In genomic region chr20:11869641-11870040, GRCh38 we compare ENCODE assay signal across 20 cellular contexts. TPM values are rescaled to one million over a fixed set of nuclear protein-coding genes. Genes with fewer than 3 reads are reported as not detected.
A peak's percentile ranks its signal among the peaks of the same experiment; 100 is the strongest.
DNase-seq lines count a peak whose midpoint lies in the region; ATAC-seq, FAIRE-seq and TF ChIP-seq lines count a peak whose summit lies in the region.
"Had no signal": no experiment of that assay in that cellular context is flagged by ENCODE, and none has a peak within 500 bp of the region (broad histone marks: within the 10 kb centered on the region; RNA-seq: fewer than 3 reads in every experiment).

No MANE protein-coding gene starts in this region.

- H3K4me3 ChIP-seq in bronchial epithelial cell (ENCODE audit: low read depth, low read length) (no peak overlapping the region), right atrium auricular region (no peak overlapping the region)
- H3K4me3 ChIP-seq: A549, GM23248, HAP-1 had no signal

- H3K9me3 Mint-ChIP-seq in neural crest cell = no peaks in the 10 kb centered on the region
- H3K9me3 Mint-ChIP-seq: CD4-positive, alpha-beta T cell had no signal

- no peak for ATAC-seq in GM19452 (IDR thresholded peaks at IDR 0.05; ENCODE audit: unreplicated experiment)
- ATAC-seq: A549, HepG2 had no signal

- H3K4me1 ChIP-seq in right atrium auricular region = no peaks in the 10 kb centered on the region
- H3K4me1 ChIP-seq: A549 had no signal

- no peak overlapping the region for H3K4me3 Mint-ChIP-seq in neural crest cell
- H3K4me3 Mint-ChIP-seq: CD4-positive, alpha-beta T cell; IgD-negative memory B cell had no signal

- TF ChIP-seq RAD21 in Ishikawa (IDR thresholded peaks at IDR 0.05; ENCODE audit: low read depth) = no peak

- H3K36me3 ChIP-seq in bronchial epithelial cell (ENCODE audit: control insufficient read depth, insufficient read depth, low read length) = no peaks in the 10 kb centered on the region
- H3K36me3 ChIP-seq in right atrium auricular region = no peaks in the 10 kb centered on the region
- H3K36me3 ChIP-seq: HAP-1 had no signal

- no peaks in the 10 kb centered on the region for H3K36me3 Mint-ChIP-seq in neural crest cell (ENCODE audit: low read depth)
- H3K36me3 Mint-ChIP-seq: IgD-negative memory B cell had no signal

- DNase-seq in bronchial epithelial cell (ENCODE audit: low read depth) (peak; percentile 63), neural crest cell (ENCODE audit: low read depth, low spot score) (no peak), NAMALWA (ENCODE audit: low spot score) (no peak), right atrium auricular region (ENCODE audit: low spot score) (no peak)
- DNase-seq: AML-193; CD4-positive, alpha-beta T cell; DMS153; DND-41; EL; GM23248 had no signal

- FAIRE-seq in bronchial epithelial cell (lab: Jason Lieb, UNC) = no peak
- FAIRE-seq: A549, G401.6, GM12891, GM19239, HepG2 had no signal

- peak overlapping the region; percentile 72 for H3K27ac Mint-ChIP-seq in neural crest cell (ENCODE audit: unreplicated experiment)
- H3K27ac Mint-ChIP-seq: CD4-positive, alpha-beta T cell; IgD-negative memory B cell had no signal

- no peak for TF ChIP-seq CTCF in bronchial epithelial cell (IDR thresholded peaks at IDR 0.05; ENCODE audit: insufficient read depth, low read length, severe bottlenecking)
- TF ChIP-seq CTCF in neural crest cell (conservative IDR thresholded peaks at IDR 0.05) = no peak
- TF ChIP-seq CTCF in right atrium auricular region (IDR thresholded peaks at IDR 0.05) = no peak

- H3K9me3 ChIP-seq in right atrium auricular region = no peaks in the 10 kb centered on the region
- H3K9me3 ChIP-seq: A549, HAP-1 had no signal

- TF ChIP-seq EP300 in Ishikawa (IDR thresholded peaks at IDR 0.05; ENCODE audit: borderline replicate concordance) = no peak

- H3K4me1 Mint-ChIP-seq in neural crest cell = peaks cover 4% of the 10 kb centered on the region
- H3K4me1 Mint-ChIP-seq: IgD-negative memory B cell had no signal

- no peaks in the 10 kb centered on the region for H3K27me3 ChIP-seq in bronchial epithelial cell (ENCODE audit: control insufficient read depth, insufficient read depth, low read length)
- no peaks in the 10 kb centered on the region for H3K27me3 ChIP-seq in right atrium auricular region

- H3K27me3 Mint-ChIP-seq in neural crest cell (ENCODE audit: low read depth) = no peaks in the 10 kb centered on the region
- H3K27me3 Mint-ChIP-seq: CD4-positive, alpha-beta T cell; IgD-negative memory B cell had no signal

- H3K27ac ChIP-seq in right atrium auricular region = no peak overlapping the region
- H3K27ac ChIP-seq: A549, C4-2B, GM23248 had no signal

TF ChIP-seq in Ishikawa, 13 proteins besides CTCF, POLR2A, EP300 and RAD21:
- TF ChIP-seq CREB1 (IDR thresholded peaks at IDR 0.05; ENCODE audit: low read depth) (no peak), USF1 (IDR thresholded peaks at IDR 0.05) (no peak), TEAD4 (IDR thresholded peaks at IDR 0.05) (0 out of 2 replicates have a peak, but pooled peaks have one; percentile 32)

RNA-seq across cellular contexts. Expression of gene BTBD3, which starts 48.1 kb away (rescaled TPM):
- total RNA-seq in bronchial epithelial cell (16.6 and 19.5 TPM in 2 replicates), neural crest cell (131 and 134 TPM in 2 replicates), right atrium auricular region (10 to 100 TPM; 20.8 to 21.2 TPM)
